19 cellular contexts compared by ENCODE assay signal in genomic region chr3:66355394-66355793, GRCh38.
DNase-seq lines count a peak whose midpoint lies in the region; ATAC-seq, FAIRE-seq and TF ChIP-seq lines count a peak whose summit lies in the region.
"Had no signal": no experiment of that assay in that cellular context is flagged by ENCODE, and none has a peak within 500 bp of the region (broad histone marks: within the 10 kb centered on the region; RNA-seq: fewer than 3 reads in every experiment).

No MANE protein-coding gene starts in this region.

- H3K4me1 ChIP-seq in GM12878 (ENCODE audit: control insufficient read depth, insufficient read depth, low read length) = peaks cover 7% of the 10 kb centered on the region

- no peak for TF ChIP-seq EP300 in GM12878 (IDR thresholded peaks at IDR 0.05; ENCODE audit: borderline replicate concordance in 1 of 2, control insufficient read depth in 1 of 2, low read depth in 2 of 2, low read length in 2 of 2)

- FAIRE-seq in GM12878 (lab: Jason Lieb, UNC) = peak; percentile 72

- no peaks in the 10 kb centered on the region for H4K20me1 ChIP-seq in GM12878 (ENCODE audit: control insufficient read depth, insufficient read depth)

- no peak overlapping the region for H3K27ac Mint-ChIP-seq in activated CD4-positive, alpha-beta T cell treated with anti-CD3 and anti-CD28 coated beads, Interleukin-2, amount 10 ng/mL, durations not matched to agents 7 days and 5 days
- H3K27ac Mint-ChIP-seq in naive thymus-derived CD8-positive, alpha-beta T cell = peak overlapping the region in 3 of 10 donors; percentile 2 to 44 (median 37)
- H3K27ac Mint-ChIP-seq: activated CD4-positive, alpha-beta T cell treated with anti-CD3 and anti-CD28 coated beads for 36 hours; activated T-helper 1 cell treated with anti-CD3 and anti-CD28 coated beads, Interleukin-12 subunit alpha, Interleukin-12 subunit beta, Interleukin-2, Interleukin-4 antibody, amounts not matched to agents 30 ng/mL and 10 ng/mL and 1 ng/mL, durations not matched to agents 14 hours and 24 hours and 36 hours; memory B cell had no signal

- RAD21 ChIA-PET in GM12878 (lab: Charles Lee; ENCODE audit: unreplicated experiment) = interaction anchor here (1.0 to 1.9 kb wide), 4 partner anchors 10 to 460 kb away, joined by 3 to 4 read pairs (median 3); no protein-coding TSS in a partner anchor

- no peaks in the 10 kb centered on the region for H3K27me3 Mint-ChIP-seq in activated CD4-positive, alpha-beta T cell treated with anti-CD3 and anti-CD28 coated beads, Interleukin-2, amount 10 ng/mL, durations not matched to agents 7 days and 5 days
- no peaks in the 10 kb centered on the region for H3K27me3 Mint-ChIP-seq in naive thymus-derived CD8-positive, alpha-beta T cell
- H3K27me3 Mint-ChIP-seq: activated CD4-positive, alpha-beta T cell treated with anti-CD3 and anti-CD28 coated beads for 36 hours; memory B cell had no signal

- SMC1A ChIA-PET in GM12878 (lab: Charles Lee; ENCODE audit: uncharacterized antibody, unreplicated experiment) = interaction anchor here (1.0 to 2.9 kb wide), 8 partner anchors 9 to 101 kb away, joined by 3 to 16 read pairs (median 4); no protein-coding TSS in a partner anchor

- no TSS peak for BruUV-seq in GM12878 (replicated peaks; lab: Mats Ljungman, UMichigan)

- no peak overlapping the region for H3K27ac ChIP-seq in GM12878 (ENCODE audit: control insufficient read depth, insufficient read depth)
- H3K27ac ChIP-seq: C4-2B, coronary artery, epithelial cell of prostate had no signal

- no peak for TF ChIP-seq CTCF in GM12878 (IDR thresholded peaks at IDR 0.05 in 2 of 3, conservative IDR thresholded peaks at IDR 0.05 in 1 of 3; ENCODE audit: control insufficient read depth in 2 of 3, extremely low read depth in 1 of 3, insufficient read depth in 1 of 3, low read depth in 3 of 3, low read length in 3 of 3)

- TF ChIP-seq RAD21 in GM12878 (IDR thresholded peaks at IDR 0.05; ENCODE audit: insufficient read depth, low read depth, low read length) = no peak

- peak; percentile 30 for DNase-seq in activated CD4-positive, alpha-beta T cell treated with anti-CD3 and anti-CD28 coated beads, Interleukin-2, amount 10 ng/mL, durations not matched to agents 7 days and 5 days
- no peak for DNase-seq in activated CD4-positive, alpha-beta T cell treated with anti-CD3 and anti-CD28 coated beads, Interleukin-2, amount 50 U/mL, for 1 hour
- DNase-seq in GM12878 (ENCODE audit: low read depth, low spot score) (no peak), amniotic stem cell (lab: John Stamatoyannopoulos, UW) (no peak)
- no peak for DNase-seq in naive thymus-derived CD8-positive, alpha-beta T cell
- DNase-seq in stimulated activated CD4-positive, alpha-beta T cell treated with anti-CD3 and anti-CD28 coated beads, Interleukin-4, amount 100 ng/mL, for 4 hours = no peak
- DNase-seq: activated CD4-positive, alpha-beta T cell treated with anti-CD3 and anti-CD28 coated beads for 36 hours; aorta; DMS79 treated with DMSO at 0.1 percent for 48 hours; H7; islet precursor cell; MG63 had no signal

- H2AFZ ChIP-seq in GM12878 (ENCODE audit: control insufficient read depth, low read depth, low read length) = no peak overlapping the region

- in situ Hi-C loops in GM12878 (cut with MboI) = no loop called here

- H3K9me3 ChIP-seq in GM12878 (replicated peaks; ENCODE audit: control insufficient read depth, insufficient read depth, low read length) = no peaks in the 10 kb centered on the region
- H3K9me3 ChIP-seq: MG63 had no signal

- H3K4me3 ChIP-seq in GM12878 = no peak overlapping the region
- H3K4me3 ChIP-seq: coronary artery, MG63 had no signal

- no peak overlapping the region for H3K9ac ChIP-seq in GM12878 (ENCODE audit: control insufficient read depth, insufficient read depth, low read length)

- WGBS in GM12878 (ENCODE audit: insufficient coverage, insufficient replicate concordance, low lambda C conversion rate, missing lambda C conversion rate) = 57% methylated on average over 3 of the region's 3 CpGs

- peaks cover 2% of the 10 kb centered on the region for H3K36me3 Mint-ChIP-seq in activated CD4-positive, alpha-beta T cell treated with anti-CD3 and anti-CD28 coated beads, Interleukin-2, amount 10 ng/mL, durations not matched to agents 7 days and 5 days (ENCODE audit: low read depth)
- H3K36me3 Mint-ChIP-seq in naive thymus-derived CD8-positive, alpha-beta T cell = peaks cover 5 to 29% (median 7%) of the 10 kb centered on the region in 3 donors

- H3K36me3 ChIP-seq in GM12878 (ENCODE audit: control insufficient read depth in 2 of 2, insufficient read depth in 2 of 2, low read length in 1 of 2) = no peaks in the 10 kb centered on the region
- H3K36me3 ChIP-seq: MG63 had no signal

- peak; percentile 79 for ATAC-seq in GM19463 (IDR thresholded peaks at IDR 0.05; ENCODE audit: unreplicated experiment)
- ATAC-seq in HG03135 (IDR thresholded peaks at IDR 0.05; ENCODE audit: unreplicated experiment) = peak; percentile 70
- ATAC-seq in GM12878 = peak; percentile 89
- no peak for ATAC-seq in naive thymus-derived CD8-positive, alpha-beta T cell
- ATAC-seq: activated CD4-positive, alpha-beta T cell treated with anti-CD3 and anti-CD28 coated beads for 36 hours had no signal

- peaks cover 17% of the 10 kb centered on the region for H3K4me1 Mint-ChIP-seq in activated CD4-positive, alpha-beta T cell treated with anti-CD3 and anti-CD28 coated beads, Interleukin-2, amount 10 ng/mL, durations not matched to agents 7 days and 5 days
- H3K4me1 Mint-ChIP-seq in naive thymus-derived CD8-positive, alpha-beta T cell = peaks cover 1 to 18% (median 9%) of the 10 kb centered on the region in 4 donors
- H3K4me1 Mint-ChIP-seq: memory B cell had no signal

- TF ChIP-seq POLR2A in GM12878 (IDR thresholded peaks at IDR 0.05; ENCODE audit: low read depth, low read length) = no peak

- no peaks in the 10 kb centered on the region for H3K79me2 ChIP-seq in GM12878 (ENCODE audit: control insufficient read depth, insufficient read depth, low read length)

- POLR2A ChIA-PET in activated CD4-positive, alpha-beta T cell treated with anti-CD3 and anti-CD28 coated beads, Interleukin-2, amount 10 ng/mL, durations not matched to agents 7 days and 5 days (lab: Charles Lee) = no interaction called here
- POLR2A ChIA-PET in GM12878 (lab: Charles Lee) = no interaction called here
- POLR2A ChIA-PET in naive thymus-derived CD8-positive, alpha-beta T cell (lab: Charles Lee) = interaction anchor here (1.1 kb wide), 1 partner anchor 53 kb away, joined by 3 read pairs; no protein-coding TSS in a partner anchor

- no peaks in the 10 kb centered on the region for H3K27me3 ChIP-seq in GM12878 (replicated peaks in 1 of 2; ENCODE audit: control insufficient read depth in 2 of 2, insufficient read depth in 2 of 2, low read length in 1 of 2)
- H3K27me3 ChIP-seq: MG63 had no signal

- CTCF ChIA-PET in activated CD4-positive, alpha-beta T cell treated with anti-CD3 and anti-CD28 coated beads, Interleukin-2, amount 10 ng/mL, durations not matched to agents 7 days and 5 days (lab: Charles Lee) = no interaction called here
- CTCF ChIA-PET in GM12878 (lab: Yijun Ruan, JAX) = interaction anchor here (0.6 to 3.4 kb wide), 9 partner anchors 9 to 112 kb away, joined by 3 to 18 read pairs (median 3); no protein-coding TSS in a partner anchor

- intact Hi-C loops in GM12878 (cut with micrococcal nuclease; ENCODE audit: unreplicated experiment) = no loop called here

- H3K4me3 Mint-ChIP-seq in activated CD4-positive, alpha-beta T cell treated with anti-CD3 and anti-CD28 coated beads, Interleukin-2, amount 10 ng/mL, durations not matched to agents 7 days and 5 days = no peak overlapping the region
- H3K4me3 Mint-ChIP-seq in naive thymus-derived CD8-positive, alpha-beta T cell = peak overlapping the region in 1 of 10 donors; percentile 7
- H3K4me3 Mint-ChIP-seq: activated CD4-positive, alpha-beta T cell treated with anti-CD3 and anti-CD28 coated beads for 36 hours; activated T-helper 1 cell treated with anti-CD3 and anti-CD28 coated beads, Interleukin-12 subunit alpha, Interleukin-12 subunit beta, Interleukin-2, Interleukin-4 antibody, amounts not matched to agents 30 ng/mL and 10 ng/mL and 1 ng/mL, durations not matched to agents 14 hours and 24 hours and 36 hours; memory B cell had no signal

- no peaks in the 10 kb centered on the region for H3K9me3 Mint-ChIP-seq in activated CD4-positive, alpha-beta T cell treated with anti-CD3 and anti-CD28 coated beads, Interleukin-2, amount 10 ng/mL, durations not matched to agents 7 days and 5 days
- H3K9me3 Mint-ChIP-seq in naive thymus-derived CD8-positive, alpha-beta T cell = no peaks in the 10 kb centered on the region
- H3K9me3 Mint-ChIP-seq: activated T-helper 1 cell treated with anti-CD3 and anti-CD28 coated beads, Interleukin-12 subunit alpha, Interleukin-12 subunit beta, Interleukin-2, Interleukin-4 antibody, amounts not matched to agents 30 ng/mL and 10 ng/mL and 1 ng/mL, durations not matched to agents 14 hours and 24 hours and 36 hours; memory B cell had no signal

- H3K4me2 ChIP-seq in GM12878 (ENCODE audit: control insufficient read depth, insufficient read depth) = 0 out of 2 replicates have a peak overlapping the region, but pooled peaks have one; percentile 9

TF ChIP-seq in GM12878, 131 proteins besides CTCF, POLR2A, EP300 and RAD21:
- TF ChIP-seq RELB (IDR thresholded peaks at IDR 0.05; ENCODE audit: low read depth) = no peak
- TF ChIP-seq RUNX3 (IDR thresholded peaks at IDR 0.05; ENCODE audit: low read length) = peak; percentile 68
- peak; percentile 91 for TF ChIP-seq ZNF24 (IDR thresholded peaks at IDR 0.05)

Comparison
In these comparisons a context has a peak if more than half of its experiments do, and no peak if none do; other contexts are left out.
1. ATAC-seq: peak in GM19463 (single experiment), HG03135 (single experiment) and GM12878 (single experiment); none in naive thymus-derived CD8-positive, alpha-beta T cell (0 of 2).